ENCODE assay signal across 8 cellular contexts in genomic region chr3:39146611-39147373, GRCh38. TPM values are rescaled to one million over a fixed set of nuclear protein-coding genes. Genes with fewer than 3 reads are reported as not detected.
DNase-seq lines count a peak whose midpoint lies in the region; ATAC-seq and TF ChIP-seq lines count a peak whose summit lies in the region.

No MANE protein-coding gene starts in this region.

- intact Hi-C loops in PC-9 (cut with micrococcal nuclease; ENCODE audit: unreplicated experiment) = loop anchor here (10.0 kb wide), 1 partner anchor 1202 kb away; no protein-coding TSS in a partner anchor

- H3K36me3 ChIP-seq in PC-9 (ENCODE audit: low read depth) = no peaks in the 10 kb centered on the region
- no peaks in the 10 kb centered on the region for H3K36me3 ChIP-seq in parathyroid adenoma (ENCODE audit: control insufficient read depth, insufficient read depth, low read length)
- peaks cover 24 to 81% (median 49%) of the 10 kb centered on the region in 4 donors for H3K36me3 ChIP-seq in upper lobe of left lung

- H3K9me3 ChIP-seq in PC-9 (ENCODE audit: insufficient read depth, low read depth) (no peaks in the 10 kb centered on the region), parathyroid adenoma (ENCODE audit: control insufficient read depth, low read length) (no peaks in the 10 kb centered on the region), upper lobe of left lung (no peaks in the 10 kb centered on the region)

- H3K27ac ChIP-seq in PC-9 (peak overlapping the region; percentile 65), parathyroid adenoma (peak overlapping the region; percentile 100), upper lobe of left lung (peak overlapping the region; percentile 99 to 100 (median 100))

- no TSS peak for BruUV-seq in PC-9 (replicated peaks; lab: Mats Ljungman, UMichigan)

- peaks cover 8% of the 10 kb centered on the region; the same call in 1 of the 2 replicates for H4K20me1 ChIP-seq in PC-9 (ENCODE audit: insufficient read depth)

- CTCF ChIA-PET in PC-9 (lab: Charles Lee) = interaction anchor here (0.5 kb wide), 1 partner anchor 60 kb away, joined by 5 read pairs; no protein-coding TSS in a partner anchor

- H2AFZ ChIP-seq in PC-9 (no peak overlapping the region), parathyroid adenoma (no peak overlapping the region)

- H3K4me3 ChIP-seq in AG09309 (ENCODE audit: control insufficient read depth, low read depth, low read length) (no peak overlapping the region), PC-9 (peak overlapping the region; percentile 40; the same call in 1 of the 2 replicates), foreskin fibroblast (ENCODE audit: low read depth in 1 of 2, low read length in 2 of 2) (peak overlapping the region in 1 of 2 donors; percentile 6), parathyroid adenoma (ENCODE audit: low read depth, low read length) (no peak overlapping the region), upper lobe of left lung (peak overlapping the region; percentile 18 to 91 (median 72))

- no peaks in the 10 kb centered on the region for H3K9me2 ChIP-seq in PC-9 (ENCODE audit: insufficient read depth)

- TF ChIP-seq POLR2A in upper lobe of left lung (IDR thresholded peaks at IDR 0.05) = peak in 2 of 4 donors; percentile 21 to 33

- POLR2A ChIA-PET in PC-9 (lab: Charles Lee; ENCODE audit: unreplicated experiment) = interaction anchor here (0.5 to 0.6 kb wide), 3 partner anchors 31 to 982 kb away, joined by 3 to 4 read pairs (median 4); partner anchors contain the start of genes GORASP1, OXSR1 and TTC21A

- no peak overlapping the region for H3K9ac ChIP-seq in parathyroid adenoma

- peaks cover 59% of the 10 kb centered on the region for H3F3A ChIP-seq in PC-9 (ENCODE audit: insufficient read depth, low read depth)

- H3K4me2 ChIP-seq in PC-9 (peak overlapping the region; percentile 96), parathyroid adenoma (ENCODE audit: low read length) (peak overlapping the region; percentile 59)

- WGBS in upper lobe of left lung, 2 donors = 14 to 20% methylated on average over 7 to 11 of the region's 11 CpGs

- TF ChIP-seq CTCF in AG09309 (IDR thresholded peaks at IDR 0.05; ENCODE audit: control insufficient read depth, insufficient read depth, low read depth, low read length, missing control alignments) (no peak), PC-9 (conservative IDR thresholded peaks at IDR 0.05) (no peak), foreskin fibroblast (IDR thresholded peaks at IDR 0.05; ENCODE audit: low read depth, low read length) (no peak), parathyroid adenoma (IDR thresholded peaks at IDR 0.05) (no peak), upper lobe of left lung (IDR thresholded peaks at IDR 0.05) (peak in 2 of 6 experiments; percentile 14 to 16)

- peak; percentile 96 for DNase-seq in AG09309 (ENCODE audit: low read depth)
- peak; percentile 85 to 88 for DNase-seq in PC-9
- DNase-seq in activated T-helper 9 cell treated with anti-CD3 and anti-CD28 coated beads, Interleukin-2, amount 50 U/mL, for 16 hours (ENCODE audit: low read depth) = peak; percentile 68
- DNase-seq in foreskin fibroblast = peak; percentile 97
- peak; percentile 86 to 88 for DNase-seq in upper lobe of left lung
- no peak for DNase-seq in GM19240 (ENCODE audit: insufficient read length, low spot score)

- H3K79me2 ChIP-seq in PC-9 (ENCODE audit: low read depth) = peaks cover 51% of the 10 kb centered on the region
- H3K79me2 ChIP-seq in parathyroid adenoma = peaks cover 48% of the 10 kb centered on the region

- TF ChIP-seq EP300 in upper lobe of left lung (IDR thresholded peaks at IDR 0.05) = peak in 1 of 4 donors; percentile 62

- peak; percentile 18 for ATAC-seq in GM21423 (IDR thresholded peaks at IDR 0.05; ENCODE audit: unreplicated experiment)
- peak; percentile 63 to 82 for ATAC-seq in upper lobe of left lung (ENCODE audit: low FRiP score in 2 of 2)

- H3K4me1 ChIP-seq in PC-9 (replicated peaks; ENCODE audit: insufficient read depth) (peaks cover 83% of the 10 kb centered on the region), parathyroid adenoma (peaks cover 88% of the 10 kb centered on the region), upper lobe of left lung (peaks cover 87 to 96% (median 93%) of the 10 kb centered on the region in 4 donors)

- H3K27me3 ChIP-seq in PC-9 (ENCODE audit: insufficient read depth, low read depth) (no peaks in the 10 kb centered on the region), parathyroid adenoma (ENCODE audit: control insufficient read depth, insufficient read depth, low read length) (no peaks in the 10 kb centered on the region), upper lobe of left lung (no peaks in the 10 kb centered on the region)

RNA-seq across cellular contexts. Expression of gene CSRNP1, which starts 6.6 kb away (rescaled TPM):
- total RNA-seq in PC-9 (2021) = 9.2 and 10.3 TPM in 2 replicates
- total RNA-seq in upper lobe of left lung = 100 to 1,000 TPM in 1 of 6 donors, 10 to 100 TPM in 5; 32.5 to 128 (median 82.4) TPM

RNA-seq across cellular contexts. Expression of gene TTC21A, which starts 39.3 kb away (rescaled TPM):
- total RNA-seq in PC-9 (2021) (9.0 and 9.5 TPM in 2 replicates), upper lobe of left lung (10 to 100 TPM in 4 of 6 donors, 1 to 10 TPM in 2; 7.4 to 52.4 (median 14.3) TPM)

RNA-seq across cellular contexts. Expression of gene GORASP1, which starts 39.4 kb away (rescaled TPM):
- total RNA-seq in PC-9 (2021) (43.4 and 44.4 TPM in 2 replicates), upper lobe of left lung (10 to 100 TPM; 71.1 to 99.5 (median 79.8) TPM)

RNA-seq across cellular contexts. Expression of gene XIRP1, which starts 45.6 kb away (rescaled TPM):
- total RNA-seq in PC-9 (2021) (not detected in 2 replicates), upper lobe of left lung (1 to 10 TPM in 1 of 6 donors, under 1 TPM in 2, not detected in 3; 0.07 to 1.2 (median 0.10) TPM)

Comparison
In these comparisons a context has a peak if more than half of its experiments do, and no peak if none do; other contexts are left out.
1. H3K4me3 ChIP-seq: peak in PC-9 (single experiment) and upper lobe of left lung (4 of 4); none in AG09309 (single experiment) and parathyroid adenoma (single experiment).
2. Peak in every context shown above with its lines, with median percentiles within 50 percentile points of each other: H3K27ac ChIP-seq.